ENCODE assay signal across 8 cellular contexts in genomic region chr18:812673-813404, GRCh38. TPM values are rescaled to one million over a fixed set of nuclear protein-coding genes. Genes with fewer than 3 reads are reported as not detected.
DNase-seq lines count a peak whose midpoint lies in the region; ATAC-seq and TF ChIP-seq lines count a peak whose summit lies in the region.

No MANE protein-coding gene starts in this region.

- peak overlapping the region; percentile 96 for H3K4me3 Mint-ChIP-seq in neural crest cell

- peak overlapping the region; percentile 78 to 83 for H3K9ac ChIP-seq in stomach smooth muscle (ENCODE audit: low read length in 2 of 2)

- in situ Hi-C loops in Panc1 (cut with HindIII; ENCODE audit: low pct_unique_long_range_greater_than_20kb, low sequenced_read_pairs), result no loop called here

- peak; percentile 42 for ATAC-seq in GM18907 (IDR thresholded peaks at IDR 0.05; ENCODE audit: unreplicated experiment)
- peak; percentile 42 for ATAC-seq in HG03280 (IDR thresholded peaks at IDR 0.05; ENCODE audit: unreplicated experiment)
- ATAC-seq in Panc1, result peak; percentile 74

- H3K27ac ChIP-seq in Panc1 (ENCODE audit: low read length) (peak overlapping the region; percentile 96), stomach smooth muscle (ENCODE audit: low read length) (peak overlapping the region; percentile 83)

- peak; percentile 59 for DNase-seq in AG09309 (ENCODE audit: low read depth)
- DNase-seq in Panc1 (ENCODE audit: low read depth, low spot score), result peak; percentile 63
- peak; percentile 47 for DNase-seq in activated T-helper 1 cell treated with Interleukin-2 at 50 U/mL for 16 hours (ENCODE audit: low read depth)
- peak; percentile 94 for DNase-seq in fibroblast of pulmonary artery (ENCODE audit: low read depth)
- DNase-seq in neural crest cell (ENCODE audit: low read depth, low spot score), result no peak

- intact Hi-C loops in Panc1 (cut with micrococcal nuclease; ENCODE audit: unreplicated experiment), result no loop called here

- peaks cover 36% of the 10 kb centered on the region for H3K4me1 Mint-ChIP-seq in neural crest cell

- CTCF ChIA-PET in Panc1 (lab: Charles Lee), result interaction anchor here (0.6 kb wide), 1 partner anchor 19 kb away, joined by 3 read pairs; no protein-coding TSS in a partner anchor

- peak overlapping the region; percentile 99 for H3K27ac Mint-ChIP-seq in neural crest cell (ENCODE audit: unreplicated experiment)

- peak overlapping the region; percentile 95 for H3K4me3 ChIP-seq in AG09309 (ENCODE audit: control insufficient read depth, low read depth, low read length)
- peak overlapping the region; percentile 92 to 100 for H3K4me3 ChIP-seq in Panc1 (ENCODE audit: low read depth in 2 of 2, low read length in 2 of 2)
- H3K4me3 ChIP-seq in fibroblast of pulmonary artery (replicated peaks; ENCODE audit: low read depth, low read length), result peak overlapping the region; percentile 96
- peak overlapping the region; percentile 56 to 93 for H3K4me3 ChIP-seq in stomach smooth muscle (ENCODE audit: low read length in 2 of 2)

- no peaks in the 10 kb centered on the region for H3K9me3 ChIP-seq in Panc1 (ENCODE audit: control insufficient read depth, insufficient read depth, low read depth, low read length)
- H3K9me3 ChIP-seq in stomach smooth muscle (ENCODE audit: control insufficient read depth in 2 of 2, low read length in 2 of 2), result no peaks in the 10 kb centered on the region

- H3K36me3 ChIP-seq in Panc1 (ENCODE audit: control insufficient read depth, insufficient read depth, low read length), result peaks cover 5% of the 10 kb centered on the region; the same call in 1 of the 2 replicates
- no peaks in the 10 kb centered on the region for H3K36me3 ChIP-seq in stomach smooth muscle (ENCODE audit: control insufficient read depth in 2 of 2, insufficient read depth in 2 of 2, low read length in 2 of 2)

- TSS peak; percentile 93 for BruUV-seq in Panc1 (replicated peaks; lab: Mats Ljungman, UMichigan)

- H3K4me1 ChIP-seq in Panc1 (ENCODE audit: control insufficient read depth, insufficient read depth, low read length) (peaks cover 28% of the 10 kb centered on the region), stomach smooth muscle (ENCODE audit: control insufficient read depth, insufficient read depth, low read length) (peaks cover 5% of the 10 kb centered on the region)

- no peaks in the 10 kb centered on the region for H3K9me3 Mint-ChIP-seq in neural crest cell

- H3K27me3 ChIP-seq in Panc1 (ENCODE audit: control insufficient read depth, insufficient read depth, low read length) (no peaks in the 10 kb centered on the region), stomach smooth muscle (ENCODE audit: control insufficient read depth in 1 of 2, insufficient read depth in 2 of 2, low read length in 2 of 2) (no peaks in the 10 kb centered on the region)

- no peak for TF ChIP-seq CTCF in AG09309 (IDR thresholded peaks at IDR 0.05; ENCODE audit: control insufficient read depth, insufficient read depth, low read depth, low read length, missing control alignments)
- no peak for TF ChIP-seq CTCF in Panc1 (IDR thresholded peaks at IDR 0.05)
- no peak for TF ChIP-seq CTCF in fibroblast of pulmonary artery (IDR thresholded peaks at IDR 0.05; ENCODE audit: low read length, missing control alignments)
- no peak for TF ChIP-seq CTCF in neural crest cell (conservative IDR thresholded peaks at IDR 0.05)

- POLR2A ChIA-PET in Panc1 (lab: Charles Lee), result interaction anchor here (0.8 kb wide), 1 partner anchor 12 kb away, joined by 4 read pairs; no protein-coding TSS in a partner anchor

- no peaks in the 10 kb centered on the region for H3K27me3 Mint-ChIP-seq in neural crest cell (ENCODE audit: low read depth)

- no peaks in the 10 kb centered on the region for H3K36me3 Mint-ChIP-seq in neural crest cell (ENCODE audit: low read depth)

RNA-seq across cellular contexts. Expression of gene YES1, which starts 0.8 kb away (rescaled TPM):
- total RNA-seq in Panc1 (2021; ENCODE audit: unreplicated experiment) (91.6 TPM), neural crest cell (54.7 and 58.7 TPM in 2 replicates)
- 37.8 TPM for polyA plus RNA-seq in Panc1 (2012; ENCODE audit: insufficient read length)
